1 cellular context compared by ENCODE assay signal in the genomic region with DNA sequence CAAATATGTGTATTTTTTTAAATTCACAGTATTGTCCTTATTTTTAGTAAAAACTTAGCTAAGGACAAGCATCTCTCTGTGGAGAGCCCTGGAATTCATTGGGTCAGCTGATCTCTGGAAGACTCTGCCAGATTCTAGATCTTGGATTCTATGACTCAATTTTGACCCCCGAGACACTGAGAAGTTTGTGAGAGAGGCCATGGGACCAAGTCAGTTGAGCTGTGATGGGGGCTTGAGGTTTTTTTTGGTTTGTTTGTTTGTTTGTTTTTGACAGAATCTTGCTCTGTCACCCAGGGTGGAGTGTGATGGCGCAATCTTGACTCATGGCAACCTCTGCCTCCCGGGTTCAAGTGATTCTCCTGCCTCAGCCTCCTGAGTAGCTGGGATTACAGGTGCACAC.
A peak's percentile ranks its signal among the peaks of the same experiment; 100 is the strongest.
TF ChIP-seq lines count a peak whose summit lies in the region.

No MANE protein-coding gene starts in this region.

TF ChIP-seq in IMR-90, 13 proteins besides CTCF, POLR2A, EP300 and RAD21:
- TF ChIP-seq, protein P1, sequence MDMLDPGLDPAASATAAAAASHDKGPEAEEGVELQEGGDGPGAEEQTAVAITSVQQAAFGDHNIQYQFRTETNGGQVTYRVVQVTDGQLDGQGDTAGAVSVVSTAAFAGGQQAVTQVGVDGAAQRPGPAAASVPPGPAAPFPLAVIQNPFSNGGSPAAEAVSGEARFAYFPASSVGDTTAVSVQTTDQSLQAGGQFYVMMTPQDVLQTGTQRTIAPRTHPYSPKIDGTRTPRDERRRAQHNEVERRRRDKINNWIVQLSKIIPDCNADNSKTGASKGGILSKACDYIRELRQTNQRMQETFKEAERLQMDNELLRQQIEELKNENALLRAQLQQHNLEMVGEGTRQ (IDR thresholded peaks at IDR 0.05; ENCODE audit: low read depth, low read length): peak; percentile 80
- TF ChIP-seq CEBPB (IDR thresholded peaks at IDR 0.05; ENCODE audit: low read depth, low read length) (peak; percentile 56), CHD1 (IDR thresholded peaks at IDR 0.05; ENCODE audit: low read depth, low read length) (no peak), RCOR1 (IDR thresholded peaks at IDR 0.05; ENCODE audit: insufficient replicate concordance, low read length) (no peak), RFX5 (IDR thresholded peaks at IDR 0.05; ENCODE audit: low read depth, low read length) (no peak)
- TF ChIP-seq, protein P2, sequence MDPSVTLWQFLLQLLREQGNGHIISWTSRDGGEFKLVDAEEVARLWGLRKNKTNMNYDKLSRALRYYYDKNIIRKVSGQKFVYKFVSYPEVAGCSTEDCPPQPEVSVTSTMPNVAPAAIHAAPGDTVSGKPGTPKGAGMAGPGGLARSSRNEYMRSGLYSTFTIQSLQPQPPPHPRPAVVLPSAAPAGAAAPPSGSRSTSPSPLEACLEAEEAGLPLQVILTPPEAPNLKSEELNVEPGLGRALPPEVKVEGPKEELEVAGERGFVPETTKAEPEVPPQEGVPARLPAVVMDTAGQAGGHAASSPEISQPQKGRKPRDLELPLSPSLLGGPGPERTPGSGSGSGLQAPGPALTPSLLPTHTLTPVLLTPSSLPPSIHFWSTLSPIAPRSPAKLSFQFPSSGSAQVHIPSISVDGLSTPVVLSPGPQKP (IDR thresholded peaks at IDR 0.05; ENCODE audit: borderline replicate concordance, low read depth, low read length): no peak
TF ChIP-seq in IMR-90: peak in this region for 2.
